ENCODE assay signal across 9 cellular contexts in genomic region chr11:114163830-114164401, GRCh38.
DNase-seq lines count a peak whose midpoint lies in the region; ATAC-seq, FAIRE-seq and TF ChIP-seq lines count a peak whose summit lies in the region.
"Had no signal": no experiment of that assay in that cellular context is flagged by ENCODE, and none has a peak within 500 bp of the region (broad histone marks: within the 10 kb centered on the region; RNA-seq: fewer than 3 reads in every experiment).

No MANE protein-coding gene starts in this region.

- H3F3A ChIP-seq in OCI-LY1 (ENCODE audit: insufficient read depth, low read length): no peaks in the 10 kb centered on the region

- H3K9me2 ChIP-seq in OCI-LY1 (ENCODE audit: low read depth, low read length): no peaks in the 10 kb centered on the region

- no peaks in the 10 kb centered on the region for H3K36me3 ChIP-seq in OCI-LY1 (ENCODE audit: insufficient read depth, low read length)
- H3K36me3 ChIP-seq in colonic mucosa: no peaks in the 10 kb centered on the region
- no peaks in the 10 kb centered on the region for H3K36me3 ChIP-seq in mucosa of descending colon (ENCODE audit: low read depth)

- H3K4me3 ChIP-seq in OCI-LY1 (ENCODE audit: low read depth, low read length, poor library complexity, severe bottlenecking) (no peak overlapping the region), colonic mucosa (no peak overlapping the region), mucosa of descending colon (no peak overlapping the region)

- ATAC-seq in mucosa of descending colon (peak; percentile 1), HG03045 (IDR thresholded peaks at IDR 0.05; ENCODE audit: unreplicated experiment) (no peak)
- ATAC-seq: stimulated activated naive CD8-positive, alpha-beta T cell treated with anti-CD3 and anti-CD28 coated beads, Interleukin-15, Interleukin-2, amounts not matched to agents 100 U/mL and 50 U/mL, for 24 hours had no signal

- H3K27ac ChIP-seq in OCI-LY1 (ENCODE audit: low read depth, low read length, poor library complexity, severe bottlenecking): peak overlapping the region; percentile 65
- H3K27ac ChIP-seq in colonic mucosa: peak overlapping the region; percentile 64
- peak overlapping the region; percentile 100 for H3K27ac ChIP-seq in temporal lobe (ENCODE audit: low read depth, low read length)

- peaks cover 98% of the 10 kb centered on the region for H3K4me1 ChIP-seq in OCI-LY1 (ENCODE audit: insufficient read depth, low read length, severe bottlenecking)
- H3K4me1 ChIP-seq in colonic mucosa: peaks cover 54% of the 10 kb centered on the region
- H3K4me1 ChIP-seq in mucosa of descending colon (ENCODE audit: low read depth): peaks cover 86% of the 10 kb centered on the region

- no peak for DNase-seq in colonic mucosa
- DNase-seq in mucosa of descending colon: no peak
- DNase-seq in T1000 (lab: John Stamatoyannopoulos, UW): no peak
- DNase-seq in NCI-H2107 (lab: John Stamatoyannopoulos, UW): no peak
- DNase-seq in RCC 7860 (ENCODE audit: low spot score): no peak
- DNase-seq: stimulated activated naive CD8-positive, alpha-beta T cell treated with anti-CD3 and anti-CD28 coated beads, Interleukin-15, Interleukin-2, amounts not matched to agents 100 U/mL and 50 U/mL, for 24 hours had no signal

- TF ChIP-seq CTCF in OCI-LY1 (IDR thresholded peaks at IDR 0.05; ENCODE audit: low read length): no peak
- TF ChIP-seq CTCF in colonic mucosa (IDR thresholded peaks at IDR 0.05): no peak
- no peak for TF ChIP-seq CTCF in mucosa of descending colon (IDR thresholded peaks at IDR 0.05)

- no peaks in the 10 kb centered on the region for H4K20me1 ChIP-seq in OCI-LY1 (ENCODE audit: insufficient read depth, low read length)

- no peaks in the 10 kb centered on the region for H3K9me3 ChIP-seq in OCI-LY1 (ENCODE audit: low read length)
- no peaks in the 10 kb centered on the region for H3K9me3 ChIP-seq in colonic mucosa
- no peaks in the 10 kb centered on the region for H3K9me3 ChIP-seq in mucosa of descending colon

- H3K9ac ChIP-seq in OCI-LY1 (ENCODE audit: low read length) (peak overlapping the region; percentile 10; the same call in 1 of the 2 replicates), colonic mucosa (ENCODE audit: low read depth in 2 of 2, low read length in 2 of 2) (peak overlapping the region; percentile 44 to 62)

- FAIRE-seq in RCC 7860 (lab: Jason Lieb, UNC): no peak

- intact Hi-C loops in colonic mucosa (cut with DNase I): no loop called here
- intact Hi-C loops in mucosa of descending colon (cut with DNase I, micrococcal nuclease): loop anchor here in 1 of 2 donors (10.0 kb wide), 1 partner anchor 99 kb away; no protein-coding TSS in a partner anchor

- peak overlapping the region; percentile 19; the same call in 1 of the 2 replicates for H3K4me2 ChIP-seq in OCI-LY1 (ENCODE audit: low read length)

- H2AFZ ChIP-seq in OCI-LY1 (ENCODE audit: low read length): no peak overlapping the region

- no peaks in the 10 kb centered on the region for H3K27me3 ChIP-seq in OCI-LY1 (ENCODE audit: insufficient read depth, low read length)
- no peaks in the 10 kb centered on the region for H3K27me3 ChIP-seq in colonic mucosa

- no peaks in the 10 kb centered on the region for H3K79me2 ChIP-seq in OCI-LY1 (ENCODE audit: insufficient read depth, low read length)
